ENCODE assay signal across 32 cellular contexts in the genomic region with DNA sequence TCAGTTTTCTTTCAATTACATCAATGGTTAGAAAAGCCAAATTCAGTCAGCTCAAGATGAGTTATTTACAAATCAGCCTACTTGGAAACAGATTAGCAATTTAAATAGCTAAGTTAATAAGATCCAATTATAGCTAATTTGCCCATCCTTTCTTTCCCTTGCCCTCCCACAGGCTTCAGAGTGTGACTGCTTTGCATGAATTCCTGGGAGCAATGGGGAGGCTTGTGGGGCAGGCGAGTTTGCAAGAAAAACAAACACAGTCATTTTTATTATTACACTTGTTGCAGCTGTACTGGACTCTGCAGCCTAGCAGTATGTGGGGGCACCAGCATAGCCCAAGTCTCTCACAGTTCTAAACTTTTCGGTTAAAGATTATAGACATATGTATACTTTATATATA.
"Had no signal": no experiment of that assay in that cellular context is flagged by ENCODE, and none has a peak within 500 bp of the region (broad histone marks: within the 10 kb centered on the region; RNA-seq: fewer than 3 reads in every experiment).

No MANE protein-coding gene starts in this region.

- ATAC-seq: activated CD4-positive, CD25-positive, alpha-beta regulatory T cell treated with anti-CD3 and anti-CD28 coated beads, Interleukin-2, amount 50 U/mL, for 24 hours; activated naive CD8-positive, alpha-beta T cell treated with anti-CD3 and anti-CD28 coated beads, Interleukin-2, amount 50 U/mL, for 24 hours; effector memory CD8-positive, alpha-beta T cell; gastroesophageal sphincter; left colon; pancreas; sciatic nerve had no signal

- DNase-seq: activated CD4-positive, alpha-beta memory T cell treated with anti-CD3 and anti-CD28 coated beads for 36 hours; activated CD4-positive, alpha-beta T cell treated with anti-CD3 and anti-CD28 coated beads for 48 hours; activated CD8-positive, alpha-beta memory T cell treated with anti-CD3 and anti-CD28 coated beads, Interleukin-2, amount 50 U/mL, for 4 hours; activated naive CD8-positive, alpha-beta T cell treated with anti-CD3 and anti-CD28 coated beads, Interleukin-2, amount 50 U/mL, for 24 hours; activated T-cell treated with anti-CD3 and anti-CD28 coated beads, Interleukin-2, amount 50 U/mL, for 1 hour; amygdala; caudate nucleus; cortex of kidney; effector memory CD8-positive, alpha-beta T cell; kidney; left colon; naive B cell; nephron progenitor cell; nucleus accumbens; pancreas; retina; stimulated activated CD4-positive, alpha-beta T cell treated with anti-CD3 and anti-CD28 coated beads, Interleukin-12 subunit alpha, Interleukin-12 subunit beta, amount 100 ng/mL, for 4 hours; stimulated activated CD4-positive, alpha-beta T cell treated with anti-CD3 and anti-CD28 coated beads, Interleukin-4, amount 100 ng/mL, for 1 hour; T-helper 9 cell; trophoblast cell; uterus had no signal

- H3K4me1 Mint-ChIP-seq: activated naive CD4-positive, alpha-beta T cell treated with anti-CD3 and anti-CD28 coated beads, Interleukin-2, amount 50 U/mL, for 24 hours; activated naive CD8-positive, alpha-beta T cell treated with anti-CD3 and anti-CD28 coated beads, Interleukin-2, amount 50 U/mL, for 24 hours; mesothelial cell of epicardium; naive B cell had no signal

- H3K4me2 ChIP-seq: hepatocyte had no signal

- H3K36me3 ChIP-seq: gastroesophageal sphincter, pancreas, prostate gland, thoracic aorta, uterus had no signal

- H3K4me3 Mint-ChIP-seq: activated CD4-positive, alpha-beta memory T cell treated with anti-CD3 and anti-CD28 coated beads for 36 hours; activated naive CD4-positive, alpha-beta T cell treated with anti-CD3 and anti-CD28 coated beads, Interleukin-2, amount 50 U/mL, for 24 hours; activated naive CD8-positive, alpha-beta T cell treated with anti-CD3 and anti-CD28 coated beads, Interleukin-2, amount 50 U/mL, for 24 hours; effector memory CD8-positive, alpha-beta T cell; mesothelial cell of epicardium; naive B cell; nephron progenitor cell; stimulated activated naive CD8-positive, alpha-beta T cell treated with anti-CD3 and anti-CD28 coated beads, Interleukin-15, Interleukin-2, amounts not matched to agents 100 ng/mL and 50 ng/mL, for 24 hours had no signal

- H3K27ac ChIP-seq: gastroesophageal sphincter, hepatocyte, pancreas, prostate gland, skin epidermis, thoracic aorta, uterus, VCaP had no signal

- H2AFZ ChIP-seq: hepatocyte had no signal

- H3K4me3 ChIP-seq: gastroesophageal sphincter, hepatocyte, pancreas, prostate gland, skin epidermis, thoracic aorta, uterus had no signal

- H3K79me2 ChIP-seq: hepatocyte had no signal

- H3K36me3 Mint-ChIP-seq: activated CD4-positive, alpha-beta memory T cell treated with anti-CD3 and anti-CD28 coated beads for 36 hours; activated naive CD4-positive, alpha-beta T cell treated with anti-CD3 and anti-CD28 coated beads, Interleukin-2, amount 50 U/mL, for 24 hours; mesothelial cell of epicardium; naive B cell had no signal

- H3K9me3 ChIP-seq: gastroesophageal sphincter, pancreas, prostate gland, thoracic aorta, uterus had no signal

- H3K27me3 ChIP-seq: gastroesophageal sphincter, hepatocyte, pancreas, uterus had no signal

- H3K9me3 Mint-ChIP-seq: activated naive CD4-positive, alpha-beta T cell treated with anti-CD3 and anti-CD28 coated beads, Interleukin-2, amount 50 U/mL, for 24 hours; activated naive CD8-positive, alpha-beta T cell treated with anti-CD3 and anti-CD28 coated beads, Interleukin-2, amount 50 U/mL, for 24 hours had no signal

- H3K27ac Mint-ChIP-seq: activated CD4-positive, alpha-beta memory T cell treated with anti-CD3 and anti-CD28 coated beads for 36 hours; activated naive CD8-positive, alpha-beta T cell treated with anti-CD3 and anti-CD28 coated beads, Interleukin-2, amount 50 U/mL, for 24 hours; effector memory CD8-positive, alpha-beta T cell; mesothelial cell of epicardium; naive B cell; stimulated activated naive CD8-positive, alpha-beta T cell treated with anti-CD3 and anti-CD28 coated beads, Interleukin-15, Interleukin-2, amounts not matched to agents 100 ng/mL and 50 ng/mL, for 24 hours had no signal

- H3K4me1 ChIP-seq: gastroesophageal sphincter, pancreas, prostate gland, uterus had no signal

- H3K27me3 Mint-ChIP-seq: activated CD4-positive, alpha-beta memory T cell treated with anti-CD3 and anti-CD28 coated beads for 36 hours; activated naive CD4-positive, alpha-beta T cell treated with anti-CD3 and anti-CD28 coated beads, Interleukin-2, amount 50 U/mL, for 24 hours; activated naive CD8-positive, alpha-beta T cell treated with anti-CD3 and anti-CD28 coated beads, Interleukin-2, amount 50 U/mL, for 24 hours; effector memory CD8-positive, alpha-beta T cell; naive B cell; stimulated activated naive CD8-positive, alpha-beta T cell treated with anti-CD3 and anti-CD28 coated beads, Interleukin-15, Interleukin-2, amounts not matched to agents 100 ng/mL and 50 ng/mL, for 24 hours had no signal
